In the genomic region with DNA sequence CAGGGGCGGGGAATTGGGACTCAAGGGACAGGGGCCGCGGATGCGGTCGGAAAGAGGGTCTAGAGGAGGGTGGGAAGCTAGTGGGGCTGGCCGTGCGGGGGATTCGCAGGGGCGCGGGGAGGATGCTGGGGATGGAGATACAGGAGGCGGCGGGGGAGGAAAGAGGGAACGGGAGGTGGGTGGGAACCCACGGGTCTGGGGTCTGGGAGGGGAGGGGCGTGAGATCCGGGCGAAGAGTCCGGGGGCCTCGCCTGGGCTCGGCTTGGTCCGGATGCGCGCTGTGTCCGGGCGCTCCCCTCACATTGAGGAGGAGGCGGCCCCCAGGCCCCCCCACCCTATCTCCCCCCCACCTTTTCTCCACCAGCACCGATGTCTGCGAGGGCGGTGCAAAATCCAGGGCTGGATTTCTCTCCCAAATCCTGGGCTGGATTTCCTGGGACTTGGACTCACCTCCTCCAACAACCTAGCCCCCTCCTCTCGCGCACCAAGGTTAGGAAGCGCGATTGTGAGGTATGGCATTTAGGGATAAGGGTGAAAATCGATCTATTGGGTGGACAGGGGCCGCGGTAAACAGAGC, we compare ENCODE assay signal across 9 cellular contexts. TPM values are rescaled to one million over a fixed set of nuclear protein-coding genes. Genes with fewer than 3 reads are reported as not detected.
A peak's percentile ranks its signal among the peaks of the same experiment; 100 is the strongest.
DNase-seq lines count a peak whose midpoint lies in the region; ATAC-seq and TF ChIP-seq lines count a peak whose summit lies in the region.
"Had no signal": no experiment of that assay in that cellular context is flagged by ENCODE, and none has a peak within 500 bp of the region (broad histone marks: within the 10 kb centered on the region; RNA-seq: fewer than 3 reads in every experiment).

A gene (minus strand): TSS at position 82 of the 577 bp plus-strand sequence. CDS start 496 bp downstream, outside the sequence.

- H3F3A ChIP-seq in neural cell (ENCODE audit: insufficient read depth, low read length, poor library complexity, severe bottlenecking): no peaks in the 10 kb centered on the region

- POLR2A ChIA-PET in CD8-positive, alpha-beta T cell (lab: Charles Lee): interaction anchor here (1.1 kb wide), 1 partner anchor 21 kb away, joined by 4 read pairs; no protein-coding TSS in a partner anchor

- H3K4me1 Mint-ChIP-seq in CD8-positive, alpha-beta T cell (ENCODE audit: low read depth): peaks cover 44% of the 10 kb centered on the region

- no peaks in the 10 kb centered on the region for H3K27me3 Mint-ChIP-seq in CD8-positive, alpha-beta T cell (ENCODE audit: low read depth)

- H3K27ac Mint-ChIP-seq in CD8-positive, alpha-beta T cell: peak within 1 kb of the TSS; percentile 88

- peak within 1 kb of the TSS; percentile 95 for H3K9ac ChIP-seq in neural cell (ENCODE audit: low read length)

- H3K27me3 ChIP-seq in CD8-positive, alpha-beta T cell (ENCODE audit: insufficient read depth, low read length): no peaks in the 10 kb centered on the region
- H3K27me3 ChIP-seq in neural cell (ENCODE audit: insufficient read depth, low read depth, low read length): peaks cover 39% of the 10 kb centered on the region

- H4K20me1 ChIP-seq in neural cell (ENCODE audit: insufficient read depth): peaks cover 20% of the 10 kb centered on the region

- H3K27ac ChIP-seq in CD8-positive, alpha-beta T cell (ENCODE audit: low read depth, low read length): peak within 1 kb of the TSS; percentile 81
- H3K27ac ChIP-seq in neural cell (ENCODE audit: low read length): peak within 1 kb of the TSS; percentile 67

- TF ChIP-seq RAD21 in neural cell (conservative IDR thresholded peaks at IDR 0.05): no peak

- no peak for TF ChIP-seq EP300 in neural cell (conservative IDR thresholded peaks at IDR 0.05; ENCODE audit: poor library complexity, severe bottlenecking)

- H3K79me2 ChIP-seq in neural cell (replicated peaks; ENCODE audit: insufficient read depth, low read length): no peaks in the 10 kb centered on the region

- H3K9me2 ChIP-seq in neural cell (ENCODE audit: insufficient read depth, low read length): no peaks in the 10 kb centered on the region

- H3K9me3 ChIP-seq in CD8-positive, alpha-beta T cell (ENCODE audit: low read length): no peaks in the 10 kb centered on the region
- no peaks in the 10 kb centered on the region for H3K9me3 ChIP-seq in neural cell (ENCODE audit: low read length)

- H3K4me1 ChIP-seq in CD8-positive, alpha-beta T cell (ENCODE audit: insufficient read depth, low read length): peaks cover 36% of the 10 kb centered on the region

- no peak for ATAC-seq in CD8-positive, alpha-beta T cell
- ATAC-seq in GM19324 (IDR thresholded peaks at IDR 0.05; ENCODE audit: low FRiP score, unreplicated experiment) (no peak), GM21360 (IDR thresholded peaks at IDR 0.05; ENCODE audit: unreplicated experiment) (no peak), HG03460 (IDR thresholded peaks at IDR 0.05; ENCODE audit: unreplicated experiment) (no peak)

- H3K36me3 Mint-ChIP-seq in CD8-positive, alpha-beta T cell: peaks cover 49% of the 10 kb centered on the region

- H3K4me3 ChIP-seq in CD8-positive, alpha-beta T cell (ENCODE audit: low read depth, low read length): peak within 1 kb of the TSS; percentile 18
- peak within 1 kb of the TSS; percentile 88 for H3K4me3 ChIP-seq in neural cell (ENCODE audit: low read length)

- peak within 1 kb of the TSS; percentile 71 for H2AFZ ChIP-seq in neural cell (ENCODE audit: low read depth, low read length)

- H3K36me3 ChIP-seq in CD8-positive, alpha-beta T cell (ENCODE audit: insufficient read depth, low read length): peaks cover 28% of the 10 kb centered on the region
- H3K36me3 ChIP-seq in neural cell (ENCODE audit: insufficient read depth, low read length): peaks cover 9% of the 10 kb centered on the region

- intact Hi-C loops in CD8-positive, alpha-beta T cell (cut with DNase I, micrococcal nuclease): no loop called here

- CTCF ChIA-PET in CD8-positive, alpha-beta T cell (lab: Charles Lee): no interaction called here

- peak in 1 of 7 experiments; percentile 18 for DNase-seq in CD8-positive, alpha-beta T cell
- peak; percentile 41 to 76 for DNase-seq in NCI-H1930 (lab: John Stamatoyannopoulos, UW)
- peak; percentile 89 for DNase-seq in cerebellum (ENCODE audit: low spot score)
- no peak for DNase-seq in globus pallidus (ENCODE audit: low spot score)

- peak within 1 kb of the TSS; percentile 90 for H3K4me2 ChIP-seq in neural cell (ENCODE audit: low read length)

- peak within 1 kb of the TSS; percentile 53 for H3K4me3 Mint-ChIP-seq in CD8-positive, alpha-beta T cell

- TF ChIP-seq CTCF in CD8-positive, alpha-beta T cell (IDR thresholded peaks at IDR 0.05): no peak
- TF ChIP-seq CTCF in neural cell (IDR thresholded peaks at IDR 0.05; ENCODE audit: poor library complexity, severe bottlenecking): no peak

- no peaks in the 10 kb centered on the region for H3K9me3 Mint-ChIP-seq in CD8-positive, alpha-beta T cell

TF ChIP-seq in neural cell, 6 proteins besides CTCF, POLR2A, EP300 and RAD21:
- no peak for TF ChIP-seq SMC3 (conservative IDR thresholded peaks at IDR 0.05; ENCODE audit: poor library complexity)
- peak; percentile 47 for TF ChIP-seq POLR2AphosphoS5 (IDR thresholded peaks at IDR 0.05)
- no peak for TF ChIP-seq EZH2 (IDR thresholded peaks at IDR 0.05; ENCODE audit: borderline replicate concordance, insufficient read depth, low read length, poor library complexity, severe bottlenecking)
- TF ChIP-seq MXI1 (conservative IDR thresholded peaks at IDR 0.05; ENCODE audit: poor library complexity, severe bottlenecking): no peak
- TF ChIP-seq, protein P1, sequence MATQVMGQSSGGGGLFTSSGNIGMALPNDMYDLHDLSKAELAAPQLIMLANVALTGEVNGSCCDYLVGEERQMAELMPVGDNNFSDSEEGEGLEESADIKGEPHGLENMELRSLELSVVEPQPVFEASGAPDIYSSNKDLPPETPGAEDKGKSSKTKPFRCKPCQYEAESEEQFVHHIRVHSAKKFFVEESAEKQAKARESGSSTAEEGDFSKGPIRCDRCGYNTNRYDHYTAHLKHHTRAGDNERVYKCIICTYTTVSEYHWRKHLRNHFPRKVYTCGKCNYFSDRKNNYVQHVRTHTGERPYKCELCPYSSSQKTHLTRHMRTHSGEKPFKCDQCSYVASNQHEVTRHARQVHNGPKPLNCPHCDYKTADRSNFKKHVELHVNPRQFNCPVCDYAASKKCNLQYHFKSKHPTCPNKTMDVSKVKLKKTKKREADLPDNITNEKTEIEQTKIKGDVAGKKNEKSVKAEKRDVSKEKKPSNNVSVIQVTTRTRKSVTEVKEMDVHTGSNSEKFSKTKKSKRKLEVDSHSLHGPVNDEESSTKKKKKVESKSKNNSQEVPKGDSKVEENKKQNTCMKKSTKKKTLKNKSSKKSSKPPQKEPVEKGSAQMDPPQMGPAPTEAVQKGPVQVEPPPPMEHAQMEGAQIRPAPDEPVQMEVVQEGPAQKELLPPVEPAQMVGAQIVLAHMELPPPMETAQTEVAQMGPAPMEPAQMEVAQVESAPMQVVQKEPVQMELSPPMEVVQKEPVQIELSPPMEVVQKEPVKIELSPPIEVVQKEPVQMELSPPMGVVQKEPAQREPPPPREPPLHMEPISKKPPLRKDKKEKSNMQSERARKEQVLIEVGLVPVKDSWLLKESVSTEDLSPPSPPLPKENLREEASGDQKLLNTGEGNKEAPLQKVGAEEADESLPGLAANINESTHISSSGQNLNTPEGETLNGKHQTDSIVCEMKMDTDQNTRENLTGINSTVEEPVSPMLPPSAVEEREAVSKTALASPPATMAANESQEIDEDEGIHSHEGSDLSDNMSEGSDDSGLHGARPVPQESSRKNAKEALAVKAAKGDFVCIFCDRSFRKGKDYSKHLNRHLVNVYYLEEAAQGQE (IDR thresholded peaks at IDR 0.05; ENCODE audit: borderline replicate concordance): peak; percentile 18
- no peak for TF ChIP-seq TAF1 (IDR thresholded peaks at IDR 0.05; ENCODE audit: low read depth)

RNA-seq across cellular contexts. Expression of the gene that starts here (rescaled TPM):
- 10 to 100 TPM; 22.2 to 23.5 TPM for total RNA-seq in CD8-positive, alpha-beta T cell
- 22.7 TPM for total RNA-seq in cerebellum
- polyA plus RNA-seq in neural cell: 19.3 and 24.9 TPM in 2 replicates
- 33.6 and 34.3 TPM in 2 replicates for polyA minus RNA-seq in neural cell
- total RNA-seq: kidney epithelial cell had no signal
